In genomic region chr16:56641166-56641565, GRCh38 we compare ENCODE assay signal across 14 cellular contexts. TPM values are rescaled to one million over a fixed set of nuclear protein-coding genes. Genes with fewer than 3 reads are reported as not detected.
A peak's percentile ranks its signal among the peaks of the same experiment; 100 is the strongest.
DNase-seq lines count a peak whose midpoint lies in the region; ATAC-seq, FAIRE-seq and TF ChIP-seq lines count a peak whose summit lies in the region.
"Had no signal": no experiment of that assay in that cellular context is flagged by ENCODE, and none has a peak within 500 bp of the region (broad histone marks: within the 10 kb centered on the region; RNA-seq: fewer than 3 reads in every experiment).

No MANE protein-coding gene starts in this region.

- no TSS peak for BruUV-seq in HepG2 (replicated peaks; lab: Mats Ljungman, UMichigan)

- H4K20me1 ChIP-seq in HepG2 (ENCODE audit: insufficient read depth, low read length), result no peaks in the 10 kb centered on the region

- ATAC-seq in HepG2, result no peak
- ATAC-seq in right lobe of liver, result no peak
- ATAC-seq in esophagus mucosa, result peak; percentile 31
- ATAC-seq in GM21576 (IDR thresholded peaks at IDR 0.05; ENCODE audit: unreplicated experiment), result no peak
- ATAC-seq: GM23338 had no signal

- H2AFZ ChIP-seq in HepG2 (ENCODE audit: low read length), result no peak overlapping the region
- H2AFZ ChIP-seq: GM23338 had no signal

- WGBS in HepG2 (ENCODE audit: low lambda C conversion rate), result 75% methylated on average over 2 of the region's 2 CpGs
- WGBS in right lobe of liver (ENCODE audit: insufficient coverage, low coverage, low lambda C conversion rate, missing lambda C conversion rate), result no CpG with 5 or more reads among the region's 2 CpGs

- H3K27me3 ChIP-seq in HepG2 (ENCODE audit: control insufficient read depth in 1 of 2, insufficient read depth in 2 of 2, low read length in 2 of 2) (peaks cover 13 to 64% of the 10 kb centered on the region in 2 experiments; a peak in 4 of 5 replicates), right lobe of liver (no peaks in the 10 kb centered on the region)

- no peak for TF ChIP-seq RAD21 in HepG2 (CRISPR knock-in tag; IDR thresholded peaks at IDR 0.05)

- H3K9me3 ChIP-seq in HepG2 (ENCODE audit: low read length) (no peaks in the 10 kb centered on the region), right lobe of liver (no peaks in the 10 kb centered on the region)

- in situ Hi-C loops in HepG2 (cut with HindIII; ENCODE audit: extremely low pct_ligation_motif_present, low pct_unique_long_range_greater_than_20kb), result no loop called here

- TF ChIP-seq POLR2A in HepG2 (IDR thresholded peaks at IDR 0.05; ENCODE audit: insufficient read depth in 1 of 2, low read depth in 2 of 2, low read length in 2 of 2) (no peak), right lobe of liver (IDR thresholded peaks at IDR 0.05) (no peak)

- H3K4me2 ChIP-seq in HepG2 (ENCODE audit: low read depth, low read length), result no peak overlapping the region
- H3K4me2 ChIP-seq: BLaER1 treated with 17β-estradiol and CSF1 and Interleukin-3, amounts not matched to agents 10 nM and 100 nM; GM23338 had no signal

- peaks cover 47% of the 10 kb centered on the region for H3K4me1 ChIP-seq in HepG2 (ENCODE audit: insufficient read depth, low read length)
- peaks cover 0 to 37% (median 7%) of the 10 kb centered on the region in 4 donors for H3K4me1 ChIP-seq in right lobe of liver
- H3K4me1 ChIP-seq: BLaER1 treated with 17β-estradiol and CSF1 and Interleukin-3, amounts not matched to agents 10 nM and 100 nM had no signal

- TF ChIP-seq EP300 in HepG2 (IDR thresholded peaks at IDR 0.05; ENCODE audit: low read depth in 2 of 2, low read length in 2 of 2) (no peak), HepG2 (CRISPR knock-in tag; IDR thresholded peaks at IDR 0.05; ENCODE audit: borderline replicate concordance) (no peak)

- no peak overlapping the region for H3K4me3 ChIP-seq in HepG2 (replicated peaks in 1 of 3; ENCODE audit: insufficient read depth in 1 of 3, low read depth in 2 of 3, low read length in 3 of 3)
- no peak overlapping the region for H3K4me3 ChIP-seq in right lobe of liver
- H3K4me3 ChIP-seq: BLaER1 treated with 17β-estradiol and CSF1 and Interleukin-3, amounts not matched to agents 10 nM and 100 nM; GM23338 had no signal

- no peak for FAIRE-seq in HepG2 (lab: Jason Lieb, UNC)
- FAIRE-seq: GM18507 had no signal

- intact Hi-C loops in HepG2 (cut with micrococcal nuclease; ENCODE audit: unreplicated experiment), result no loop called here
- intact Hi-C loops in right lobe of liver (cut with DNase I), result no loop called here

- no peak overlapping the region for H3K9ac ChIP-seq in HepG2 (ENCODE audit: insufficient read depth, low read depth, low read length)
- H3K9ac ChIP-seq: BLaER1 treated with 17β-estradiol and CSF1 and Interleukin-3, amounts not matched to agents 10 nM and 100 nM had no signal

- TF ChIP-seq CTCF in HepG2 (CRISPR knock-in tag; IDR thresholded peaks at IDR 0.05) (no peak), right lobe of liver (IDR thresholded peaks at IDR 0.05) (no peak)

- no peaks in the 10 kb centered on the region for H3K79me2 ChIP-seq in HepG2 (ENCODE audit: insufficient read depth, low read length)

- CTCF ChIA-PET in HepG2 (lab: Yijun Ruan, JAX; ENCODE audit: low intra/inter-chr PET ratio, low total read pairs), result no interaction called here

- no peaks in the 10 kb centered on the region for H3K36me3 ChIP-seq in HepG2 (replicated peaks in 1 of 2; ENCODE audit: control insufficient read depth in 1 of 2, insufficient read depth in 2 of 2, low read length in 2 of 2)
- no peaks in the 10 kb centered on the region for H3K36me3 ChIP-seq in right lobe of liver
- H3K36me3 ChIP-seq: BLaER1 treated with 17β-estradiol and CSF1 and Interleukin-3, amounts not matched to agents 10 nM and 100 nM had no signal

- POLR2A ChIA-PET in HepG2 (lab: Yijun Ruan, JAX), result no interaction called here

- no peak for DNase-seq in HepG2 (ENCODE audit: low spot score)
- DNase-seq in right lobe of liver, result no peak
- DNase-seq in T1000 (lab: John Stamatoyannopoulos, UW), result no peak
- DNase-seq: ACHN; CD4-positive, CD25-positive, alpha-beta regulatory T cell; H9 had no signal

- H3K27ac ChIP-seq in HepG2 (ENCODE audit: extremely low read length, insufficient read depth, low read length) (no peak overlapping the region), right lobe of liver (no peak overlapping the region)
- H3K27ac ChIP-seq: BLaER1 treated with 17β-estradiol and CSF1 and Interleukin-3, amounts not matched to agents 10 nM and 100 nM had no signal

RNA-seq across cellular contexts. Expression of gene MT1A, which starts 2.7 kb away (rescaled TPM):
- total RNA-seq in HepG2 (2016; rRNA removed; fragmentation: Illumina TruSeq; extraction: Trizol) (10.4 and 14.0 TPM in 2 replicates), right lobe of liver (100 to 1,000 TPM in 3 of 6 experiments, 10 to 100 TPM in 3; 34.9 to 161 (median 110) TPM), esophagus mucosa (2.9 TPM)
- 1.2 and 6.7 TPM in 2 replicates for total RNA-seq in HepG2 (2016; cell fraction: cytosol; rRNA removed; fragmentation: Illumina TruSeq; extraction: Trizol; ENCODE audit: low read depth)
- total RNA-seq in HepG2 (2016; cell fraction: insoluble cytoplasmic fraction; rRNA removed; fragmentation: Illumina TruSeq; extraction: Trizol), result 11.0 and 11.9 TPM in 2 replicates
- total RNA-seq in HepG2 (2016; cell fraction: membrane; rRNA removed; fragmentation: Illumina TruSeq; extraction: Trizol), result 3.9 and 4.7 TPM in 2 replicates
- total RNA-seq in HepG2 (2016; cell fraction: nucleus; rRNA removed; fragmentation: Illumina TruSeq; extraction: Trizol), result 2.4 and 4.5 TPM in 2 replicates
- 4.8 and 8.3 TPM in 2 replicates for polyA plus RNA-seq in HepG2 (2011; rRNA removed)
- polyA plus RNA-seq in HepG2 (2011; cell fraction: cytosol; rRNA removed), result 5.8 and 10.7 TPM in 2 replicates
- polyA plus RNA-seq in HepG2 (2011; cell fraction: nucleus; rRNA removed), result 2.9 and 3.7 TPM in 2 replicates
- 4.1 and 6.6 TPM in 2 replicates for polyA plus RNA-seq in HepG2 (2012)
- 3.5 TPM in 2 replicates for polyA plus RNA-seq in HepG2 (2016; cell fraction: cytosol; fragmentation: Illumina TruSeq; extraction: Trizol; ENCODE audit: low read depth)
- polyA plus RNA-seq in HepG2 (2016; cell fraction: insoluble cytoplasmic fraction; fragmentation: Illumina TruSeq; extraction: Trizol; ENCODE audit: low read depth), result 12.3 and 12.6 TPM in 2 replicates
- polyA plus RNA-seq in HepG2 (2016; cell fraction: membrane; fragmentation: Illumina TruSeq; extraction: Trizol; ENCODE audit: low read depth), result 6.3 and 7.2 TPM in 2 replicates
- polyA plus RNA-seq in HepG2 (2016; cell fraction: nucleus; fragmentation: Illumina TruSeq; extraction: Trizol; ENCODE audit: insufficient read depth, low read depth), result 10.5 and 12.1 TPM in 2 replicates
- polyA minus RNA-seq in HepG2 (2011; rRNA and poly(A)+ RNA removed; ENCODE audit: low replicate concordance), result 9.5 TPM in 1 of 2 replicates, not detected in the other
- polyA minus RNA-seq in HepG2 (2011; cell fraction: cytosol; rRNA and poly(A)+ RNA removed), result 2.8 TPM in 1 of 2 replicates, not detected in the other
- polyA minus RNA-seq in HepG2 (2011; cell fraction: nucleus; rRNA and poly(A)+ RNA removed), result 1.5 TPM in 1 of 2 replicates, not detected in the other
- total RNA-seq: A172; CD4-positive, CD25-positive, alpha-beta regulatory T cell; Daoy; GM23338; H9 had no signal
- polyA plus RNA-seq: CD4-positive, CD25-positive, alpha-beta regulatory T cell had no signal

RNA-seq across cellular contexts. Expression of gene MT1M, which starts 8.7 kb away (rescaled TPM):
- total RNA-seq in HepG2 (2016; rRNA removed; fragmentation: Illumina TruSeq; extraction: Trizol) (4.6 and 5.5 TPM in 2 replicates), right lobe of liver (100 to 1,000 TPM in 3 of 6 experiments, 10 to 100 TPM in 2, 1 to 10 TPM in 1; 8.6 to 569 (median 84.5) TPM), esophagus mucosa (2.0 TPM)
- total RNA-seq in HepG2 (2016; cell fraction: cytosol; rRNA removed; fragmentation: Illumina TruSeq; extraction: Trizol; ENCODE audit: low read depth), result 3.8 and 10.7 TPM in 2 replicates
- 4.5 and 5.2 TPM in 2 replicates for total RNA-seq in HepG2 (2016; cell fraction: insoluble cytoplasmic fraction; rRNA removed; fragmentation: Illumina TruSeq; extraction: Trizol)
- 4.8 and 6.1 TPM in 2 replicates for total RNA-seq in HepG2 (2016; cell fraction: membrane; rRNA removed; fragmentation: Illumina TruSeq; extraction: Trizol)
- total RNA-seq in HepG2 (2016; cell fraction: nucleus; rRNA removed; fragmentation: Illumina TruSeq; extraction: Trizol), result 1.6 and 1.9 TPM in 2 replicates
- not detected in 2 replicates for polyA plus RNA-seq in HepG2 (2011; rRNA removed)
- 0.17 TPM in 1 of 2 replicates, not detected in the other for polyA plus RNA-seq in HepG2 (2011; cell fraction: cytosol; rRNA removed)
- not detected in 2 replicates for polyA plus RNA-seq in HepG2 (2011; cell fraction: nucleus; rRNA removed)
- polyA plus RNA-seq in HepG2 (2012), result not detected in 2 replicates
- polyA plus RNA-seq in HepG2 (2016; cell fraction: cytosol; fragmentation: Illumina TruSeq; extraction: Trizol; ENCODE audit: low read depth), result 4.5 and 9.2 TPM in 2 replicates
- 5.1 and 5.3 TPM in 2 replicates for polyA plus RNA-seq in HepG2 (2016; cell fraction: insoluble cytoplasmic fraction; fragmentation: Illumina TruSeq; extraction: Trizol; ENCODE audit: low read depth)
- polyA plus RNA-seq in HepG2 (2016; cell fraction: membrane; fragmentation: Illumina TruSeq; extraction: Trizol; ENCODE audit: low read depth), result 4.1 and 7.0 TPM in 2 replicates
- 2.3 and 3.0 TPM in 2 replicates for polyA plus RNA-seq in HepG2 (2016; cell fraction: nucleus; fragmentation: Illumina TruSeq; extraction: Trizol; ENCODE audit: insufficient read depth, low read depth)
- not detected in 2 replicates for polyA minus RNA-seq in HepG2 (2011; rRNA and poly(A)+ RNA removed; ENCODE audit: low replicate concordance)
- not detected in 2 replicates for polyA minus RNA-seq in HepG2 (2011; cell fraction: cytosol; rRNA and poly(A)+ RNA removed)
- not detected in 2 replicates for polyA minus RNA-seq in HepG2 (2011; cell fraction: nucleus; rRNA and poly(A)+ RNA removed)
- total RNA-seq: A172; CD4-positive, CD25-positive, alpha-beta regulatory T cell; HT-29 had no signal
- polyA plus RNA-seq: CD4-positive, CD25-positive, alpha-beta regulatory T cell had no signal

RNA-seq across cellular contexts. Expression of gene MT1B, which starts 10.5 kb away (rescaled TPM):
- total RNA-seq in HepG2 (2016; rRNA removed; fragmentation: Illumina TruSeq; extraction: Trizol) (0.89 TPM in 1 of 2 replicates, not detected in the other), right lobe of liver (1 to 10 TPM in 3 of 6 experiments, not detected in 3; 1.6 to 7.7 (median 2.2) TPM), esophagus mucosa (not detected)
- not detected in 2 replicates for total RNA-seq in HepG2 (2016; cell fraction: cytosol; rRNA removed; fragmentation: Illumina TruSeq; extraction: Trizol; ENCODE audit: low read depth)
- 0.45 TPM in 1 of 2 replicates, not detected in the other for total RNA-seq in HepG2 (2016; cell fraction: insoluble cytoplasmic fraction; rRNA removed; fragmentation: Illumina TruSeq; extraction: Trizol)
- total RNA-seq in HepG2 (2016; cell fraction: membrane; rRNA removed; fragmentation: Illumina TruSeq; extraction: Trizol), result not detected in 2 replicates
- total RNA-seq in HepG2 (2016; cell fraction: nucleus; rRNA removed; fragmentation: Illumina TruSeq; extraction: Trizol), result not detected in 2 replicates
- polyA plus RNA-seq in HepG2 (2011; rRNA removed), result not detected in 2 replicates
- not detected in 2 replicates for polyA plus RNA-seq in HepG2 (2011; cell fraction: cytosol; rRNA removed)
- not detected in 2 replicates for polyA plus RNA-seq in HepG2 (2011; cell fraction: nucleus; rRNA removed)
- not detected in 2 replicates for polyA plus RNA-seq in HepG2 (2012)
- polyA plus RNA-seq in HepG2 (2016; cell fraction: cytosol; fragmentation: Illumina TruSeq; extraction: Trizol; ENCODE audit: low read depth), result 1.1 TPM in 1 of 2 replicates, not detected in the other
- polyA plus RNA-seq in HepG2 (2016; cell fraction: insoluble cytoplasmic fraction; fragmentation: Illumina TruSeq; extraction: Trizol; ENCODE audit: low read depth), result 1.3 TPM in 1 of 2 replicates, not detected in the other
- polyA plus RNA-seq in HepG2 (2016; cell fraction: membrane; fragmentation: Illumina TruSeq; extraction: Trizol; ENCODE audit: low read depth), result not detected in 2 replicates
- not detected in 2 replicates for polyA plus RNA-seq in HepG2 (2016; cell fraction: nucleus; fragmentation: Illumina TruSeq; extraction: Trizol; ENCODE audit: insufficient read depth, low read depth)
- not detected in 2 replicates for polyA minus RNA-seq in HepG2 (2011; rRNA and poly(A)+ RNA removed; ENCODE audit: low replicate concordance)
- polyA minus RNA-seq in HepG2 (2011; cell fraction: cytosol; rRNA and poly(A)+ RNA removed), result not detected in 2 replicates
- not detected in 2 replicates for polyA minus RNA-seq in HepG2 (2011; cell fraction: nucleus; rRNA and poly(A)+ RNA removed)
- total RNA-seq: A172; CD4-positive, CD25-positive, alpha-beta regulatory T cell; Daoy; GM23338; H9; HT-29 had no signal
- polyA plus RNA-seq: CD4-positive, CD25-positive, alpha-beta regulatory T cell; GM23338 had no signal

RNA-seq across cellular contexts. Expression of gene MT1E, which starts 15.6 kb away (rescaled TPM):
- 1,072 and 1,398 TPM in 2 replicates for total RNA-seq in HepG2 (2016; rRNA removed; fragmentation: Illumina TruSeq; extraction: Trizol)
- total RNA-seq in HepG2 (2016; cell fraction: cytosol; rRNA removed; fragmentation: Illumina TruSeq; extraction: Trizol; ENCODE audit: low read depth), result 449 and 580 TPM in 2 replicates
- 1,060 and 1,516 TPM in 2 replicates for total RNA-seq in HepG2 (2016; cell fraction: insoluble cytoplasmic fraction; rRNA removed; fragmentation: Illumina TruSeq; extraction: Trizol)
- total RNA-seq in HepG2 (2016; cell fraction: membrane; rRNA removed; fragmentation: Illumina TruSeq; extraction: Trizol), result 620 and 688 TPM in 2 replicates
- 375 and 428 TPM in 2 replicates for total RNA-seq in HepG2 (2016; cell fraction: nucleus; rRNA removed; fragmentation: Illumina TruSeq; extraction: Trizol)
- 65.7 and 110 TPM in 2 replicates for polyA plus RNA-seq in HepG2 (2011; rRNA removed)
- 60.2 and 170 TPM in 2 replicates for polyA plus RNA-seq in HepG2 (2011; cell fraction: cytosol; rRNA removed)
- polyA plus RNA-seq in HepG2 (2011; cell fraction: nucleus; rRNA removed), result 44.6 and 58.6 TPM in 2 replicates
- polyA plus RNA-seq in HepG2 (2012), result 41.0 and 60.0 TPM in 2 replicates
- polyA plus RNA-seq in HepG2 (2016; cell fraction: cytosol; fragmentation: Illumina TruSeq; extraction: Trizol; ENCODE audit: low read depth), result 331 and 417 TPM in 2 replicates
- 916 and 1,090 TPM in 2 replicates for polyA plus RNA-seq in HepG2 (2016; cell fraction: insoluble cytoplasmic fraction; fragmentation: Illumina TruSeq; extraction: Trizol; ENCODE audit: low read depth)
- polyA plus RNA-seq in HepG2 (2016; cell fraction: membrane; fragmentation: Illumina TruSeq; extraction: Trizol; ENCODE audit: low read depth), result 493 and 496 TPM in 2 replicates
- 455 and 459 TPM in 2 replicates for polyA plus RNA-seq in HepG2 (2016; cell fraction: nucleus; fragmentation: Illumina TruSeq; extraction: Trizol; ENCODE audit: insufficient read depth, low read depth)
- polyA minus RNA-seq in HepG2 (2011; rRNA and poly(A)+ RNA removed; ENCODE audit: low replicate concordance), result 37.7 and 61.5 TPM in 2 replicates
- polyA minus RNA-seq in HepG2 (2011; cell fraction: cytosol; rRNA and poly(A)+ RNA removed), result 10.3 and 29.3 TPM in 2 replicates
- polyA minus RNA-seq in HepG2 (2011; cell fraction: nucleus; rRNA and poly(A)+ RNA removed), result 4.0 and 4.5 TPM in 2 replicates
- total RNA-seq in right lobe of liver, result 1,000 to 10,000 TPM in 2 of 6 experiments, 100 to 1,000 TPM in 4; 403 to 1,748 (median 691) TPM
- 98.8 TPM for total RNA-seq in esophagus mucosa
- total RNA-seq: A172 had no signal

RNA-seq across cellular contexts. Expression of gene MT1F, which starts 16.6 kb away (rescaled TPM):
- total RNA-seq in HepG2 (2016; rRNA removed; fragmentation: Illumina TruSeq; extraction: Trizol) (169 and 211 TPM in 2 replicates), right lobe of liver (100 to 1,000 TPM in 4 of 6 experiments, 10 to 100 TPM in 2; 10.1 to 934 (median 197) TPM), esophagus mucosa (3.7 TPM)
- total RNA-seq in HepG2 (2016; cell fraction: cytosol; rRNA removed; fragmentation: Illumina TruSeq; extraction: Trizol; ENCODE audit: low read depth), result 74.8 and 116 TPM in 2 replicates
- 152 and 218 TPM in 2 replicates for total RNA-seq in HepG2 (2016; cell fraction: insoluble cytoplasmic fraction; rRNA removed; fragmentation: Illumina TruSeq; extraction: Trizol)
- 102 and 129 TPM in 2 replicates for total RNA-seq in HepG2 (2016; cell fraction: membrane; rRNA removed; fragmentation: Illumina TruSeq; extraction: Trizol)
- total RNA-seq in HepG2 (2016; cell fraction: nucleus; rRNA removed; fragmentation: Illumina TruSeq; extraction: Trizol), result 74.7 and 86.2 TPM in 2 replicates
- 1.2 and 1.9 TPM in 2 replicates for polyA plus RNA-seq in HepG2 (2011; rRNA removed)
- 0.65 and 3.2 TPM in 2 replicates for polyA plus RNA-seq in HepG2 (2011; cell fraction: cytosol; rRNA removed)
- 0.74 and 1.2 TPM in 2 replicates for polyA plus RNA-seq in HepG2 (2011; cell fraction: nucleus; rRNA removed)
- 7.4 and 10.6 TPM in 2 replicates for polyA plus RNA-seq in HepG2 (2012)
- polyA plus RNA-seq in HepG2 (2016; cell fraction: cytosol; fragmentation: Illumina TruSeq; extraction: Trizol; ENCODE audit: low read depth), result 118 and 166 TPM in 2 replicates
- 244 and 275 TPM in 2 replicates for polyA plus RNA-seq in HepG2 (2016; cell fraction: insoluble cytoplasmic fraction; fragmentation: Illumina TruSeq; extraction: Trizol; ENCODE audit: low read depth)
- polyA plus RNA-seq in HepG2 (2016; cell fraction: membrane; fragmentation: Illumina TruSeq; extraction: Trizol; ENCODE audit: low read depth), result 146 and 151 TPM in 2 replicates
- 115 and 132 TPM in 2 replicates for polyA plus RNA-seq in HepG2 (2016; cell fraction: nucleus; fragmentation: Illumina TruSeq; extraction: Trizol; ENCODE audit: insufficient read depth, low read depth)
- polyA minus RNA-seq in HepG2 (2011; rRNA and poly(A)+ RNA removed; ENCODE audit: low replicate concordance), result 0.28 and 5.1 TPM in 2 replicates
- 1.3 and 2.2 TPM in 2 replicates for polyA minus RNA-seq in HepG2 (2011; cell fraction: cytosol; rRNA and poly(A)+ RNA removed)
- polyA minus RNA-seq in HepG2 (2011; cell fraction: nucleus; rRNA and poly(A)+ RNA removed), result 0.64 TPM in 1 of 2 replicates, not detected in the other
- total RNA-seq: A172 had no signal
